In the genomic region with DNA sequence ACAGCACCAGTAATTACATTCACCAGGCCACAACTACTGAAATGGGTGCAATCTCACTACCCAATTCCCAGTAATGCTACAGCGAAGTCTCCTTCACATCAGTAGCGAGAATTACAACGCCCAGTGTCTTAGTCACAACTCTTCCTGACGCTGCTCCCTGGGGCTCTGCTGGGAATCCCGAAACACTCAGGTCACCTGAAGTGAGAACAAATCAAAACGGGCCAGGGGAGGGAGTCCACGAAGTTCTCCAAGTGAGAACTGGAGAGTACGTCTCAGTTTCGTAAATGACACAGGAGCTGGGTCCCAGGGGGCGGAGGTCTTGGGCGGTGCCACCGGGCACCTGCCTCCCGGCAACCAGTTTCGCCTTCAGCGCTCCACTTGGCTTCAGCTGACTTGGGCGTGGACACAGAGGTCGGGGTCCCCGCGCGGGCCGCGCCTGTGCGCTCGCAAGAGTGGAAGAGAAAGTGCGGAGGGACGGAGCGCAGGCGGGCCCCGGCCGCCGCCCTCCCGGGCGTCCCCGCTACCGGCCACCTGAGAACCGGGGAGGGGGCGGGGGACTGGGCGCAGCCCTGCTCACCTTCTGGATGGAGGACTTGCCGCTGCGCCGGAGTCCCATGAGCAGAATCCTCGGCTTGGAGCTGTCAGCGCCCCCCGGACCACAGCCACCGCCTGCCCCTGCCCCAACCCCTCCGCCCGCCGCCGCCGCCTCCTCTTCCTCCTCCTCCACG, we compare ENCODE assay signal across 7 cellular contexts. TPM values are rescaled to one million over a fixed set of nuclear protein-coding genes. Genes with fewer than 3 reads are reported as not detected.
DNase-seq lines count a peak whose midpoint lies in the region; ATAC-seq and TF ChIP-seq lines count a peak whose summit lies in the region.

No MANE protein-coding gene starts in this region.

- peak; percentile 34 for ATAC-seq in GM18502 (IDR thresholded peaks at IDR 0.05; ENCODE audit: poor library complexity, unreplicated experiment)
- ATAC-seq in HG02678 (IDR thresholded peaks at IDR 0.05; ENCODE audit: unreplicated experiment): peak; percentile 32

- TF ChIP-seq CTCF in endodermal cell (conservative IDR thresholded peaks at IDR 0.05): no peak

- H3K36me3 Mint-ChIP-seq in activated CD4-positive, alpha-beta memory T cell treated with anti-CD3 and anti-CD28 coated beads, Interleukin-2, amount 10 ng/mL, durations not matched to agents 7 days and 5 days (ENCODE audit: low read depth): peaks cover 37% of the 10 kb centered on the region
- H3K36me3 Mint-ChIP-seq in endodermal cell (ENCODE audit: low read depth): peaks cover 19% of the 10 kb centered on the region

- H3K27me3 ChIP-seq in endodermal cell (ENCODE audit: control insufficient read depth, insufficient read depth, low read length, poor library complexity, severe bottlenecking): no peaks in the 10 kb centered on the region

- POLR2A ChIA-PET in activated CD4-positive, alpha-beta memory T cell treated with anti-CD3 and anti-CD28 coated beads, Interleukin-2, amount 10 ng/mL, durations not matched to agents 7 days and 5 days (lab: Charles Lee): interaction anchor here (1.0 to 2.9 kb wide), 3 partner anchors 14 to 869 kb away, joined by 3 to 17 read pairs (median 3); a partner anchor contains a TSS

- peak overlapping the region; percentile 31 for H3K9ac ChIP-seq in endodermal cell (ENCODE audit: extremely low read depth, low read length, poor library complexity, severe bottlenecking)

- no peaks in the 10 kb centered on the region for H3K27me3 Mint-ChIP-seq in activated CD4-positive, alpha-beta memory T cell treated with anti-CD3 and anti-CD28 coated beads, Interleukin-2, amount 10 ng/mL, durations not matched to agents 7 days and 5 days
- no peaks in the 10 kb centered on the region for H3K27me3 Mint-ChIP-seq in endodermal cell (ENCODE audit: insufficient read depth)

- peak overlapping the region; percentile 89 for H3K4me3 ChIP-seq in endodermal cell (ENCODE audit: low read length)
- peak overlapping the region; percentile 85 for H3K4me3 ChIP-seq in mesodermal cell (ENCODE audit: extremely low read depth, insufficient read depth, low read length, poor library complexity, severe bottlenecking)

- peak overlapping the region; percentile 81 for H3K4me3 Mint-ChIP-seq in activated CD4-positive, alpha-beta memory T cell treated with anti-CD3 and anti-CD28 coated beads, Interleukin-2, amount 10 ng/mL, durations not matched to agents 7 days and 5 days
- peak overlapping the region; percentile 74 for H3K4me3 Mint-ChIP-seq in endodermal cell

- CTCF ChIA-PET in activated CD4-positive, alpha-beta memory T cell treated with anti-CD3 and anti-CD28 coated beads, Interleukin-2, amount 10 ng/mL, durations not matched to agents 7 days and 5 days (lab: Charles Lee): interaction anchor here (0.7 to 1.1 kb wide), 2 partner anchors 23 to 232 kb away, joined by 3 read pairs; no protein-coding TSS in a partner anchor

- no peaks in the 10 kb centered on the region for H3K9me3 Mint-ChIP-seq in activated CD4-positive, alpha-beta memory T cell treated with anti-CD3 and anti-CD28 coated beads, Interleukin-2, amount 10 ng/mL, durations not matched to agents 7 days and 5 days
- H3K9me3 Mint-ChIP-seq in endodermal cell: no peaks in the 10 kb centered on the region

- WGBS in endodermal cell (ENCODE audit: insufficient coverage in 1 of 2, insufficient read length in 1 of 2), 2 experiments: 2 to 9% methylated on average over 18 to 51 of the region's 51 CpGs
- 1 to 3% methylated on average over 25 to 38 of the region's 51 CpGs for WGBS in mesodermal cell (ENCODE audit: insufficient coverage in 2 of 2), 2 experiments

- peak overlapping the region; percentile 79 for H3K27ac Mint-ChIP-seq in activated CD4-positive, alpha-beta memory T cell treated with anti-CD3 and anti-CD28 coated beads, Interleukin-2, amount 10 ng/mL, durations not matched to agents 7 days and 5 days
- H3K27ac Mint-ChIP-seq in endodermal cell: peak overlapping the region; percentile 86

- H3K9me3 ChIP-seq in endodermal cell (ENCODE audit: control insufficient read depth, low read length) (no peaks in the 10 kb centered on the region), mesodermal cell (ENCODE audit: control insufficient read depth, low read length) (no peaks in the 10 kb centered on the region)

- H3K4me1 ChIP-seq in endodermal cell (ENCODE audit: control insufficient read depth, insufficient read depth, low read length) (peaks cover 7% of the 10 kb centered on the region), mesodermal cell (ENCODE audit: control insufficient read depth, insufficient read depth, low read length, poor library complexity, severe bottlenecking) (no peaks in the 10 kb centered on the region)

- H3K27ac ChIP-seq in endodermal cell (ENCODE audit: low read depth, low read length) (no peak overlapping the region), mesodermal cell (ENCODE audit: low read depth, low read length, severe bottlenecking) (peak overlapping the region; percentile 19)

- H3K4me1 Mint-ChIP-seq in activated CD4-positive, alpha-beta memory T cell treated with anti-CD3 and anti-CD28 coated beads, Interleukin-2, amount 10 ng/mL, durations not matched to agents 7 days and 5 days: peaks cover 47% of the 10 kb centered on the region
- peaks cover 19% of the 10 kb centered on the region for H3K4me1 Mint-ChIP-seq in endodermal cell

- DNase-seq in NCI-H2107 (lab: John Stamatoyannopoulos, UW) (peak; percentile 100), endodermal cell (peak; percentile 76)
- peak; percentile 56 for DNase-seq in activated CD4-positive, alpha-beta memory T cell treated with anti-CD3 and anti-CD28 coated beads, Interleukin-2, amount 10 ng/mL, durations not matched to agents 7 days and 5 days
- peak; percentile 9 for DNase-seq in stimulated activated CD8-positive, alpha-beta memory T cell treated with anti-CD3 and anti-CD28 coated beads, Interleukin-15, amount 100 ng/mL, for 4 hours (ENCODE audit: low read depth in 2 of 2)

- H3K36me3 ChIP-seq in endodermal cell (ENCODE audit: control insufficient read depth, insufficient read depth, low read length): peaks cover 28% of the 10 kb centered on the region
- peaks cover 34% of the 10 kb centered on the region for H3K36me3 ChIP-seq in mesodermal cell (ENCODE audit: control insufficient read depth, insufficient read depth, low read length)

RNA-seq across cellular contexts. Expression of a gene that starts 0.6 kb away (rescaled TPM):
- 10 to 100 TPM; 20.6 to 21.0 TPM for total RNA-seq in activated CD4-positive, alpha-beta memory T cell treated with anti-CD3 and anti-CD28 coated beads, Interleukin-2, amount 10 ng/mL, durations not matched to agents 7 days and 5 days
- 10 to 100 TPM; 23.0 to 33.2 TPM for total RNA-seq in endodermal cell
- 21.5 TPM for polyA plus RNA-seq in endodermal cell (2013, experiment 1 of 2)
- 22.5 TPM for polyA plus RNA-seq in endodermal cell (2013, experiment 2 of 2)
- 19.4 TPM for polyA plus RNA-seq in mesodermal cell (2013, experiment 1 of 2)
- polyA plus RNA-seq in mesodermal cell (2013, experiment 2 of 2): 18.9 TPM

RNA-seq across cellular contexts. Expression of a gene that starts 14.2 kb away (rescaled TPM):
- 10 to 100 TPM; 55.3 to 60.7 TPM for total RNA-seq in activated CD4-positive, alpha-beta memory T cell treated with anti-CD3 and anti-CD28 coated beads, Interleukin-2, amount 10 ng/mL, durations not matched to agents 7 days and 5 days
- total RNA-seq in endodermal cell: 10 to 100 TPM; 34.6 to 38.1 TPM
- 37.8 TPM for polyA plus RNA-seq in endodermal cell (2013, experiment 1 of 2)
- polyA plus RNA-seq in endodermal cell (2013, experiment 2 of 2): 33.9 TPM
- 55.2 TPM for polyA plus RNA-seq in mesodermal cell (2013, experiment 1 of 2)
- 67.3 TPM for polyA plus RNA-seq in mesodermal cell (2013, experiment 2 of 2)

RNA-seq across cellular contexts. Expression of a gene that starts 22.4 kb away (rescaled TPM):
- not detected for total RNA-seq in activated CD4-positive, alpha-beta memory T cell treated with anti-CD3 and anti-CD28 coated beads, Interleukin-2, amount 10 ng/mL, durations not matched to agents 7 days and 5 days
- total RNA-seq in endodermal cell: not detected
- polyA plus RNA-seq in endodermal cell (2013, experiment 1 of 2): not detected
- not detected for polyA plus RNA-seq in endodermal cell (2013, experiment 2 of 2)
- not detected for polyA plus RNA-seq in mesodermal cell (2013, experiment 1 of 2)
- polyA plus RNA-seq in mesodermal cell (2013, experiment 2 of 2): not detected

Comparison
In these comparisons a context has a peak if more than half of its experiments do, and no peak if none do; other contexts are left out.
1. DNase-seq: peak in every context shown above with its lines; median percentile 100 in NCI-H2107; 76 in endodermal cell; 56 in activated CD4-positive, alpha-beta memory T cell treated with anti-CD3 and anti-CD28 coated beads, Interleukin-2, amount 10 ng/mL, durations not matched to agents 7 days and 5 days; 9 in stimulated activated CD8-positive, alpha-beta memory T cell treated with anti-CD3 and anti-CD28 coated beads, Interleukin-15, amount 100 ng/mL, for 4 hours.